ENCODE assay signal across 1 cellular context in the genomic region with DNA sequence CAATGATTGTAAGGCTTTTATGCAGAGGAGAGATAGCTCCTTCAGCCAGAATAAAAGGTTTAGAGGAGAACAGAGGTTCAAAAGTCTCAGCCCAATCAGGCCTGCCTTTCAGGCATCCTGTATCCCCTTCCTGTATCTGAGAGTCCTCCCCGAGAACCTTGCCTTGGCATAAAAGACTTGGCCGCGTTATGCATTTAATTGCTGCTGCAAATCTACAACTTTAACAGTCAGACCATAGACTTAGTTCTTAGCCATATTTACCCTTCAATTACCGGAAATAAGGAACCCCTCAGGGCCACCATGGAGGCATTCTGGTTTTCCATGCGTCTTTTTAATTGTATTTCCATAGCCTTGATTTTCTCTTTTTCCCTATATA.
TF ChIP-seq lines count a peak whose summit lies in the region.

No MANE protein-coding gene starts in this region.

TF ChIP-seq in HCT116, 20 proteins besides CTCF, POLR2A, EP300 and RAD21:
- TF ChIP-seq POLR2AphosphoS5 (IDR thresholded peaks at IDR 0.05; ENCODE audit: low read depth, low read length), result no peak
- TF ChIP-seq EZH2 (IDR thresholded peaks at IDR 0.05), result no peak
- no peak for TF ChIP-seq SRF (IDR thresholded peaks at IDR 0.05; ENCODE audit: low read depth)
- TF ChIP-seq, protein P1, sequence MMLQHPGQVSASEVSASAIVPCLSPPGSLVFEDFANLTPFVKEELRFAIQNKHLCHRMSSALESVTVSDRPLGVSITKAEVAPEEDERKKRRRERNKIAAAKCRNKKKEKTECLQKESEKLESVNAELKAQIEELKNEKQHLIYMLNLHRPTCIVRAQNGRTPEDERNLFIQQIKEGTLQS (IDR thresholded peaks at IDR 0.05), result no peak
- TF ChIP-seq CEBPB (IDR thresholded peaks at IDR 0.05; ENCODE audit: low read depth), result no peak
- TF ChIP-seq MAX (IDR thresholded peaks at IDR 0.05), result no peak
- no peak for TF ChIP-seq EGR1 (IDR thresholded peaks at IDR 0.05; ENCODE audit: low read depth)
TF ChIP-seq in HCT116: peak in this region for 0.
